In the genomic region with DNA sequence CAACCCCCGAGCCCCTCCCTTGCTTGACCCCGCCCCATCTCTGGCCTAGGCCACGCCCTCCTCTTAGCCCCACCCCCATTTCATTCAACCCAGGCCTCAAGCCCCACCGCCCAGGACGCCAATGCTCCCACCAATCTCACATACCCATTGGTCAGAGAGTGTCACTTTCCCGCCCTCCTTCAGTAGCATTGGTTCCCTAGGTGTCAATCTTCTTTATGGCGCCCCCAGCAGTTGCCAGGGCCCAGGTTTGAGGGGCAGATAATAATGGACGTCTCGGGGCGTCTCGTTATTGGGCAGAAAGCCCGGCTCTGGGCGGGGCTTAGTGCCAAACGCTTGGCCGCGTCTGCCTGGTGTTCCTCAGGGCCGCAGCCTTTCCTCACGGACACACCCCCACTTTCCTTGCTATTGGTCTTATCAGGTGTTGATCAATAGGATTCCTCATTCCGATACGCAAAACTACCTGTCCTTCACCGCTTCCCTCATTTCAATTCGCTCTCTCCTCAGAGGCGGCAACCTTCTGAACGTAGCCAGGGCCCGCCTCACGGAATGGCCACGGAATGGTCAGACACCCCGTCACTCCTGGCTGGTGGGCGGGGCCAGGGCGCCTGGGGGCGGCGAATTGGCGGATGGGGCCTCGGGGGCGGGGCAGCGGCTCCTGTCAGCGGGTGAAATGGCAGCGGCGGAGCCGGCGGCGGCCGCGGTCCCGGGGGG, we compare ENCODE assay signal across 8 cellular contexts. TPM values are rescaled to one million over a fixed set of nuclear protein-coding genes. Genes with fewer than 3 reads are reported as not detected.
DNase-seq lines count a peak whose midpoint lies in the region; ATAC-seq and TF ChIP-seq lines count a peak whose summit lies in the region.

EVI5L (plus strand) TSS at position 658 of the 711 bp plus-strand sequence. CDS start 16,325 bp downstream, outside the sequence.

- peaks cover 26% of the 10 kb centered on the region for H3K36me3 Mint-ChIP-seq in Calu3 (ENCODE audit: insufficient read depth, unreplicated experiment)

- no peaks in the 10 kb centered on the region for H3K79me2 ChIP-seq in OCI-LY1 (ENCODE audit: insufficient read depth, low read length)

- DNase-seq in Calu3 (peak; percentile 97), HuH-7 (ENCODE audit: low spot score) (peak; percentile 91), activated T-cell treated with anti-CD3 and anti-CD28 coated beads for 24 hours (ENCODE audit: low read depth) (peak; percentile 99), epidermal melanocyte (ENCODE audit: insufficient read length, low spot score) (peak; percentile 99), midbrain (lab: John Stamatoyannopoulos, UW) (peak; percentile 100)
- peak; percentile 98 for DNase-seq in stimulated activated CD8-positive, alpha-beta memory T cell treated with anti-CD3 and anti-CD28 coated beads, Interleukin-15, amount 100 ng/mL, for 48 hours (ENCODE audit: low read depth in 2 of 2)

- peak within 1 kb of the TSS; percentile 73 for H3K4me2 ChIP-seq in OCI-LY1 (ENCODE audit: low read length)

- H3K4me3 ChIP-seq in OCI-LY1 (ENCODE audit: low read depth, low read length, poor library complexity, severe bottlenecking), result peak within 1 kb of the TSS; percentile 69

- H3K27me3 ChIP-seq in OCI-LY1 (ENCODE audit: insufficient read depth, low read length), result no peaks in the 10 kb centered on the region

- ATAC-seq in GM21526 (IDR thresholded peaks at IDR 0.05; ENCODE audit: low FRiP score, unreplicated experiment), result peak; percentile 77

- CTCF ChIA-PET in Calu3 (lab: Charles Lee), result no interaction called here

- no TSS peak for BruUV-seq in Calu3 (replicated peaks; lab: Mats Ljungman, UMichigan)

- peak within 1 kb of the TSS; percentile 61 for H3K4me3 Mint-ChIP-seq in Calu3 (ENCODE audit: low read depth, unreplicated experiment)

- no peaks in the 10 kb centered on the region for H3K9me3 Mint-ChIP-seq in Calu3 (ENCODE audit: low read depth, unreplicated experiment)

- H3K27ac ChIP-seq in OCI-LY1 (ENCODE audit: low read depth, low read length, poor library complexity, severe bottlenecking), result no peak within 1 kb of the TSS

- TF ChIP-seq CTCF in Calu3 (IDR thresholded peaks at IDR 0.05; ENCODE audit: unreplicated experiment), result no peak
- no peak for TF ChIP-seq CTCF in OCI-LY1 (IDR thresholded peaks at IDR 0.05; ENCODE audit: low read length)

- H3K4me1 Mint-ChIP-seq in Calu3 (ENCODE audit: low read depth, unreplicated experiment), result peaks cover 28% of the 10 kb centered on the region

- H3K27me3 Mint-ChIP-seq in Calu3 (ENCODE audit: unreplicated experiment), result no peaks in the 10 kb centered on the region

- peaks cover 14% of the 10 kb centered on the region for H3K4me1 ChIP-seq in OCI-LY1 (ENCODE audit: insufficient read depth, low read length, severe bottlenecking)

- no peaks in the 10 kb centered on the region for H3K36me3 ChIP-seq in OCI-LY1 (ENCODE audit: insufficient read depth, low read length)

- H3K9ac ChIP-seq in OCI-LY1 (ENCODE audit: low read length), result peak within 1 kb of the TSS; percentile 63

- H4K20me1 ChIP-seq in OCI-LY1 (ENCODE audit: insufficient read depth, low read length), result no peaks in the 10 kb centered on the region

- H3K9me2 ChIP-seq in OCI-LY1 (ENCODE audit: low read depth, low read length), result no peaks in the 10 kb centered on the region

- intact Hi-C loops in Calu3 (cut with micrococcal nuclease; ENCODE audit: unreplicated experiment), result no loop called here

- no peak within 1 kb of the TSS; the same call in 1 of the 2 replicates for H2AFZ ChIP-seq in OCI-LY1 (ENCODE audit: low read length)

- no peaks in the 10 kb centered on the region for H3K9me3 ChIP-seq in OCI-LY1 (ENCODE audit: low read length)

- H3K27ac Mint-ChIP-seq in Calu3 (ENCODE audit: unreplicated experiment), result peak within 1 kb of the TSS; percentile 72

- H3F3A ChIP-seq in OCI-LY1 (ENCODE audit: insufficient read depth, low read length), result no peaks in the 10 kb centered on the region

RNA-seq across cellular contexts. Expression of gene EVI5L, which starts in this region (rescaled TPM):
- 12.2 and 12.5 TPM in 2 replicates for total RNA-seq in Calu3 (2022)
